26 cellular contexts compared by ENCODE assay signal in the genomic region with DNA sequence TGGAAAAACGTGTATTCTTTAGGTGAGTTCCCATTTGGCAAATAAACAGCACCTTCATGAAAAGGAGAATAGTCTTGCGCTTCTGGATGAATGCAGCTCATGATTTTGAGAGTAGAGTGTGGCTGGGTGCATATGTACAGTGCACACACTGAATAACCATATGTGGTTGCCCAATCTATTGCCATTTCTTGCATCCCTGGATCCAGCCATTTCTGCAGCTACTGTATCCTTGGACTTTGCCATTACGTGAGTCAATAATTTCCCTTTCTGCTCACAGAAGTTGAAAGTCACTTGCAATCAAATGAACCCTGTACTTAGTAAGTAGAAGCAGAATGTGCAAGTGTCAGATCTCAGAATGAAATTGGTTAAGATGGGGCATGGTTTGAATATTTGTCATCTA.
"Had no signal": no experiment of that assay in that cellular context is flagged by ENCODE, and none has a peak within 500 bp of the region (broad histone marks: within the 10 kb centered on the region; RNA-seq: fewer than 3 reads in every experiment).

No MANE protein-coding gene starts in this region.

- H3K4me1 Mint-ChIP-seq: mesothelial cell of epicardium; naive B cell; natural killer cell; stimulated activated effector memory CD8-positive, alpha-beta T cell treated with anti-CD3 and anti-CD28 coated beads, Interleukin-12 subunit alpha, Interleukin-12 subunit beta, amount 100 ng/mL, for 72 hours had no signal

- H3K4me1 ChIP-seq: left ventricle myocardium inferior, neural progenitor cell, right atrium auricular region, right lobe of liver, suprapubic skin, tibial artery, upper lobe of right lung had no signal

- H3K36me3 ChIP-seq: left ventricle myocardium inferior, neural progenitor cell, ovary, right atrium auricular region, right lobe of liver, suprapubic skin, thoracic aorta, tibial artery, upper lobe of right lung had no signal

- FAIRE-seq: urothelium cell line had no signal

- H3K4me3 Mint-ChIP-seq: mesothelial cell of epicardium; naive B cell; natural killer cell; nephron progenitor cell; neural progenitor cell; stimulated activated effector memory CD8-positive, alpha-beta T cell treated with anti-CD3 and anti-CD28 coated beads, Interleukin-12 subunit alpha, Interleukin-12 subunit beta, amount 100 ng/mL, for 72 hours; stimulated activated naive CD8-positive, alpha-beta T cell treated with anti-CD3 and anti-CD28 coated beads, Interleukin-15, Interleukin-2, amounts not matched to agents 100 ng/mL and 50 ng/mL, for 24 hours had no signal

- H3K4me2 ChIP-seq: neural progenitor cell had no signal

- H3K9me3 Mint-ChIP-seq: mesothelial cell of epicardium; nephron progenitor cell; neural progenitor cell; stimulated activated effector memory CD8-positive, alpha-beta T cell treated with anti-CD3 and anti-CD28 coated beads, Interleukin-12 subunit alpha, Interleukin-12 subunit beta, amount 100 ng/mL, for 72 hours; stimulated activated naive CD8-positive, alpha-beta T cell treated with anti-CD3 and anti-CD28 coated beads, Interleukin-15, Interleukin-2, amounts not matched to agents 100 ng/mL and 50 ng/mL, for 24 hours had no signal

- H3K9me3 ChIP-seq: left ventricle myocardium inferior, ovary, right atrium auricular region, right lobe of liver, suprapubic skin, thoracic aorta, tibial artery, upper lobe of right lung had no signal

- H2AFZ ChIP-seq: neural progenitor cell had no signal

- H3K4me3 ChIP-seq: left ventricle myocardium inferior, lung, neural progenitor cell, ovary, right atrium auricular region, right lobe of liver, suprapubic skin, thoracic aorta, tibial artery, upper lobe of right lung had no signal

- ATAC-seq: natural killer cell; stimulated activated effector memory CD8-positive, alpha-beta T cell treated with anti-CD3 and anti-CD28 coated beads, Interleukin-12 subunit alpha, Interleukin-12 subunit beta, amount 100 ng/mL, for 72 hours; upper lobe of right lung had no signal

- H3K27me3 Mint-ChIP-seq: progenitor cell of endocrine pancreas had no signal

- H3K27ac Mint-ChIP-seq: mesothelial cell of epicardium; naive B cell; natural killer cell; nephron progenitor cell; neural progenitor cell; progenitor cell of endocrine pancreas; stimulated activated effector memory CD8-positive, alpha-beta T cell treated with anti-CD3 and anti-CD28 coated beads, Interleukin-12 subunit alpha, Interleukin-12 subunit beta, amount 100 ng/mL, for 72 hours; stimulated activated naive CD8-positive, alpha-beta T cell treated with anti-CD3 and anti-CD28 coated beads, Interleukin-15, Interleukin-2, amounts not matched to agents 100 ng/mL and 50 ng/mL, for 24 hours had no signal

- DNase-seq: islet precursor cell; left ventricle myocardium inferior; mesendoderm; naive B cell; natural killer cell; nephron progenitor cell; ovary; right lobe of liver; stimulated activated CD4-positive, alpha-beta T cell treated with anti-CD3 and anti-CD28 coated beads, Interleukin-12 subunit alpha, Interleukin-12 subunit beta, amount 100 ng/mL, for 4 hours; stimulated activated CD4-positive, alpha-beta T cell treated with anti-CD3 and anti-CD28 coated beads, Interleukin-15, amount 100 ng/mL, for 24 hours; stimulated activated CD4-positive, alpha-beta T cell treated with anti-CD3 and anti-CD28 coated beads, Interleukin-2, amount 100 ng/mL, for 24 hours; stimulated activated CD4-positive, alpha-beta T cell treated with anti-CD3 and anti-CD28 coated beads, Interleukin-4, amount 100 ng/mL, for 24 hours; stimulated activated naive CD4-positive, alpha-beta T cell; tibial artery; trophoblast cell; upper lobe of right lung had no signal

- H3K36me3 Mint-ChIP-seq: mesothelial cell of epicardium; naive B cell; natural killer cell; neural progenitor cell; stimulated activated effector memory CD8-positive, alpha-beta T cell treated with anti-CD3 and anti-CD28 coated beads, Interleukin-12 subunit alpha, Interleukin-12 subunit beta, amount 100 ng/mL, for 72 hours had no signal

- H3K27ac ChIP-seq: left ventricle myocardium inferior, neural progenitor cell, ovary, right atrium auricular region, right lobe of liver, suprapubic skin, thoracic aorta, tibial artery, upper lobe of right lung had no signal

- H3K9ac ChIP-seq: neural progenitor cell had no signal

- H3K27me3 ChIP-seq: neural progenitor cell, ovary, right atrium auricular region, right lobe of liver, suprapubic skin, tibial artery, upper lobe of right lung had no signal
